Comparison of ENCODE assay signal across 11 cellular contexts in the genomic region with DNA sequence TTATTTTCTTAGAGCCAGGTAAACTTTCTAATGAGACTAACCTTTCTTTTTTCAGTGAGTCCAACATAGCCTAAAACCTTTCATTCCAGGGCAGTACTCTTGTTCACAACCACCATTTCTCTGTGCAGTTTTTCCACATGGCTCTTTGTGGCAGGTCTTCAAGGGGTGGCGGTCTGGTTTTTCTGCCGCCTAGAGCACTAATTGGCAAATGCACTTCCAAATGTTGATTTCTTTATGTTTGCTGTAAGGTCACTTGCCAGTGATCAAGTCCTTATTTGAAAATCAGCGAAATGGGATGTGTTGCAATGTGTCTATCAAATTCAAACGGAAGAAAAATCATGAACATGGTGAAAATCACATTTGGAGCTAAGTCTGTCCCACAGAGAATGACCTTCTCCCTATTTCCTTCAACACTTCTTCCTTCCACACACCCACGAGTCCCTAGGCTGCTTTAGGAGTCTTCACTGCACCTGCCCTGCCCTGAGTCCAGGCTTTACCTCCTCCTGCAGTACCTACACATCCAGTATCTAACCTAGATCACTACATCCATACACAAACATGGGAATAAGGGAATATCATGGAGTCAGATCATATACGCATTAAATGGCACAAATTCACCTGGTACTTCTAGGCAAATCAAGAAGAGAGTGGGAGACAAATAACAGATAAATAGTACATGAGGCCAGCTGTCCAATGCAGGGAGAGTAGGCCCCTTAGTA. TPM values are rescaled to one million over a fixed set of nuclear protein-coding genes. Genes with fewer than 3 reads are reported as not detected.
A peak's percentile ranks its signal among the peaks of the same experiment; 100 is the strongest.
DNase-seq lines count a peak whose midpoint lies in the region; ATAC-seq and TF ChIP-seq lines count a peak whose summit lies in the region.
"Had no signal": no experiment of that assay in that cellular context is flagged by ENCODE, and none has a peak within 500 bp of the region (broad histone marks: within the 10 kb centered on the region; RNA-seq: fewer than 3 reads in every experiment).

No MANE protein-coding gene starts in this region.

- H3K27ac ChIP-seq in RWPE1, result 0 out of 2 replicates have a peak overlapping the region, but pooled peaks have one; percentile 52
- H3K27ac ChIP-seq: psoas muscle had no signal

- peak overlapping the region; percentile 97 for H3K4me3 ChIP-seq in HFF-Myc (replicated peaks; ENCODE audit: low read depth, low read length)
- H3K4me3 ChIP-seq in fibroblast of pulmonary artery (replicated peaks; ENCODE audit: low read depth, low read length), result peak overlapping the region; percentile 99

- peaks cover 15% of the 10 kb centered on the region for H3K4me1 Mint-ChIP-seq in CD14-positive monocyte

- no peak for TF ChIP-seq CTCF in HFF-Myc (IDR thresholded peaks at IDR 0.05; ENCODE audit: low read depth, low read length, missing control alignments)
- TF ChIP-seq CTCF in RWPE1 (conservative IDR thresholded peaks at IDR 0.05; ENCODE audit: low read depth), result peak; percentile 28; the same call in 1 of the 2 replicates
- no peak for TF ChIP-seq CTCF in fibroblast of pulmonary artery (IDR thresholded peaks at IDR 0.05; ENCODE audit: low read length, missing control alignments)
- no peak for TF ChIP-seq CTCF in CD14-positive monocyte (IDR thresholded peaks at IDR 0.05)

- POLR2A ChIA-PET in RWPE1 (lab: Yijun Ruan, JAX; ENCODE audit: low non-redundant PET), result no interaction called here

- intact Hi-C loops in CD14-positive monocyte (cut with micrococcal nuclease), result loop anchor here in 1 of 2 donors (10.0 kb wide), 3 partner anchors 68 to 558 kb away; partner anchors contain the start of gene XPOT

- CTCF ChIA-PET in RWPE1 (lab: Yijun Ruan, JAX), result interaction anchor here (0.6 kb wide), 1 partner anchor 412 kb away, joined by 3 read pairs; no protein-coding TSS in a partner anchor

- H3K27ac Mint-ChIP-seq in CD14-positive monocyte, result no peak overlapping the region

- no peak for DNase-seq in HFF-Myc (ENCODE audit: extremely low read depth, low read depth)
- no peak for DNase-seq in RWPE1 (ENCODE audit: low spot score)
- no peak for DNase-seq in fibroblast of pulmonary artery (ENCODE audit: low read depth)
- peak; percentile 39 for DNase-seq in retina
- DNase-seq in CD14-positive monocyte (ENCODE audit: low spot score), result no peak
- DNase-seq in stimulated activated naive CD8-positive, alpha-beta T cell treated with anti-CD3 and anti-CD28 coated beads, Interleukin-15, Interleukin-2, amounts not matched to agents 100 U/mL and 50 U/mL, for 24 hours, result no peak
- DNase-seq in NAMALWA (ENCODE audit: low spot score), result no peak
- DNase-seq in activated effector memory CD4-positive, alpha-beta T cell treated with Interleukin-2 at 50 U/mL for 16 hours, result no peak
- DNase-seq: KG1; psoas muscle; stimulated activated naive CD4-positive, alpha-beta T cell had no signal

- H3K4me3 Mint-ChIP-seq in CD14-positive monocyte, result peak overlapping the region in 1 of 2 donors; percentile 23

- H3K27me3 Mint-ChIP-seq in CD14-positive monocyte (ENCODE audit: low read depth in 3 of 3), result peaks cover 23 to 27% (median 25%) of the 10 kb centered on the region in 3 donors

- ATAC-seq in stimulated activated naive CD8-positive, alpha-beta T cell treated with anti-CD3 and anti-CD28 coated beads, Interleukin-15, Interleukin-2, amounts not matched to agents 100 U/mL and 50 U/mL, for 24 hours, result no peak
- ATAC-seq: psoas muscle had no signal

- H3K36me3 Mint-ChIP-seq in CD14-positive monocyte, result no peaks in the 10 kb centered on the region

- peaks cover 0 to 2% (median 0%) of the 10 kb centered on the region in 7 donors for H3K9me3 Mint-ChIP-seq in CD14-positive monocyte

RNA-seq across cellular contexts. Expression of gene SRGAP1, which starts 1.9 kb away (rescaled TPM):
- polyA plus RNA-seq in CD14-positive monocyte, result under 1 TPM; 0.05 to 0.07 TPM
